1 cellular context compared by ENCODE assay signal in the genomic region with DNA sequence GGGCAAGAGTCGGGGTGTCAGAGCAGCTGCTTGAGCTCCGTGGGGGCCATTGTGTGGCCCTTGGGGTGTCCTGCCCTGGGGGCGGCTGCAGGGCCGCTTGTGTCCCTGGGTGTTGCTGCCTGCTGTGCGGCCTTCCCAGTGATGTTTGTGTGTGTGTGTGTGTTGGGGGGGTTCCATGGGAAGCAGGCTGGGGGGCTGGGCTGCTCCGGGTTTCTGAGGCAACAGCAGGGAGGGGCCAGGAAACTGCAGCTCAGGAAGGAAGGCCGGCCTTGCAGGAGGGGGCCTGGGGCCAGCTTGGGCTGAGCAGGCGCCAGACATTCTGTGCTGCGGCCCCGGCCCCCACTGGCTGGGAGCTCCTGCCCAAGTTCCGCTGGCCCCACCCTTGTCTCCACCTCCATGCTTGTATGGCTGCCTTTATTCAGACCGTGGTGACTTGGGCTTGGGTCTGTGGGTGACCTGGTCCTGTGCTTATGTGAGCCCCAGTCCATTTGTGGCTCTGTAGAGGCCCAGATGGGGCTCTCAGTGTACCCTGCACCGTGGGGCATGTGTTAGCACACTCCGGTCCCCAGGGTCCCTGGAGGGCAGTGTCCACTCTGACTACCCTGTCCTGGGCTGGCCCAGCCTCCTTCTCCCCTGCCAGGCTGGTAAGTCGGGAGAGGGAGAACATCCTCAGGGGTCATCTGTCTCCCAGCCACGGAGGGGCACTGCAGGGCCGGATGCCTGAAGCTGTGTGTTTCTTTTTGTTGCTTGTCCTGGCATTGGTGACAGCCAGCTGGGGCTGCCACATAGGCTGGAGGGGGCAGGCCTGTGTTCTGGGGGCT.
TF ChIP-seq lines count a peak whose summit lies in the region.

No MANE protein-coding gene starts in this region.

TF ChIP-seq in HepG2, 621 proteins besides CTCF, POLR2A, EP300 and RAD21 (continued from another document and continues in another):
- TF ChIP-seq, protein P1, sequence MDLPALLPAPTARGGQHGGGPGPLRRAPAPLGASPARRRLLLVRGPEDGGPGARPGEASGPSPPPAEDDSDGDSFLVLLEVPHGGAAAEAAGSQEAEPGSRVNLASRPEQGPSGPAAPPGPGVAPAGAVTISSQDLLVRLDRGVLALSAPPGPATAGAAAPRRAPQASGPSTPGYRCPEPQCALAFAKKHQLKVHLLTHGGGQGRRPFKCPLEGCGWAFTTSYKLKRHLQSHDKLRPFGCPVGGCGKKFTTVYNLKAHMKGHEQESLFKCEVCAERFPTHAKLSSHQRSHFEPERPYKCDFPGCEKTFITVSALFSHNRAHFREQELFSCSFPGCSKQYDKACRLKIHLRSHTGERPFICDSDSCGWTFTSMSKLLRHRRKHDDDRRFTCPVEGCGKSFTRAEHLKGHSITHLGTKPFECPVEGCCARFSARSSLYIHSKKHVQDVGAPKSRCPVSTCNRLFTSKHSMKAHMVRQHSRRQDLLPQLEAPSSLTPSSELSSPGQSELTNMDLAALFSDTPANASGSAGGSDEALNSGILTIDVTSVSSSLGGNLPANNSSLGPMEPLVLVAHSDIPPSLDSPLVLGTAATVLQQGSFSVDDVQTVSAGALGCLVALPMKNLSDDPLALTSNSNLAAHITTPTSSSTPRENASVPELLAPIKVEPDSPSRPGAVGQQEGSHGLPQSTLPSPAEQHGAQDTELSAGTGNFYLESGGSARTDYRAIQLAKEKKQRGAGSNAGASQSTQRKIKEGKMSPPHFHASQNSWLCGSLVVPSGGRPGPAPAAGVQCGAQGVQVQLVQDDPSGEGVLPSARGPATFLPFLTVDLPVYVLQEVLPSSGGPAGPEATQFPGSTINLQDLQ (CRISPR knock-in tag; IDR thresholded peaks at IDR 0.05), result no peak
- TF ChIP-seq ZNF205 (CRISPR knock-in tag; IDR thresholded peaks at IDR 0.05), result peak; percentile 88
- TF ChIP-seq DMAP1 (CRISPR knock-in tag; IDR thresholded peaks at IDR 0.05), result peak; percentile 89
- no peak for TF ChIP-seq ZNF225 (CRISPR knock-in tag; IDR thresholded peaks at IDR 0.05)
- no peak for TF ChIP-seq HOXA9 (CRISPR knock-in tag; IDR thresholded peaks at IDR 0.05; ENCODE audit: borderline replicate concordance)
- 0 out of 2 replicates have a peak, but pooled peaks have one; percentile 54 for TF ChIP-seq ZNF775 (CRISPR knock-in tag; IDR thresholded peaks at IDR 0.05; ENCODE audit: borderline replicate concordance)
- TF ChIP-seq, protein P2, sequence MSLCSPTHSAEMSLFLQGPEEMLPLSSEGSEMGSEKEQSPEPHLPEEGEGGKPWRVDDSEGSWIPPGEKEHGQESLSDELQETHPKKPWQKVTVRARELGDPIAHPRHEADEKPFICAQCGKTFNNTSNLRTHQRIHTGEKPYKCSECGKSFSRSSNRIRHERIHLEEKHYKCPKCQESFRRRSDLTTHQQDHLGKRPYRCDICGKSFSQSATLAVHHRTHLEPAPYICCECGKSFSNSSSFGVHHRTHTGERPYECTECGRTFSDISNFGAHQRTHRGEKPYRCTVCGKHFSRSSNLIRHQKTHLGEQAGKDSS (CRISPR knock-in tag; IDR thresholded peaks at IDR 0.05; ENCODE audit: borderline replicate concordance, low read depth), result peak; percentile 84; the same call in 1 of the 2 replicates
- peak; percentile 82 for TF ChIP-seq ERF (CRISPR knock-in tag; IDR thresholded peaks at IDR 0.05)
- peak; percentile 29; the same call in 1 of the 2 replicates for TF ChIP-seq ZNF468 (CRISPR knock-in tag; IDR thresholded peaks at IDR 0.05)
- TF ChIP-seq ZNF160 (CRISPR knock-in tag; IDR thresholded peaks at IDR 0.05), result peak; percentile 74; the same call in 1 of the 2 replicates
- TF ChIP-seq YEATS4 (CRISPR knock-in tag; IDR thresholded peaks at IDR 0.05; ENCODE audit: borderline replicate concordance), result peak; percentile 82
- no peak for TF ChIP-seq DPF2 (CRISPR knock-in tag; IDR thresholded peaks at IDR 0.05; ENCODE audit: borderline replicate concordance, low read depth)
- no peak for TF ChIP-seq JUNB (CRISPR knock-in tag; IDR thresholded peaks at IDR 0.05; ENCODE audit: borderline replicate concordance)
- no peak for TF ChIP-seq ZNF446 (CRISPR knock-in tag; IDR thresholded peaks at IDR 0.05)
- no peak for TF ChIP-seq TBX3 (IDR thresholded peaks at IDR 0.05; ENCODE audit: borderline replicate concordance)
- TF ChIP-seq, protein P3, sequence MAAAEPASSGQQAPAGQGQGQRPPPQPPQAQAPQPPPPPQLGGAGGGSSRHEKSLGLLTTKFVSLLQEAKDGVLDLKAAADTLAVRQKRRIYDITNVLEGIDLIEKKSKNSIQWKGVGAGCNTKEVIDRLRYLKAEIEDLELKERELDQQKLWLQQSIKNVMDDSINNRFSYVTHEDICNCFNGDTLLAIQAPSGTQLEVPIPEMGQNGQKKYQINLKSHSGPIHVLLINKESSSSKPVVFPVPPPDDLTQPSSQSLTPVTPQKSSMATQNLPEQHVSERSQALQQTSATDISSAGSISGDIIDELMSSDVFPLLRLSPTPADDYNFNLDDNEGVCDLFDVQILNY (CRISPR knock-in tag; conservative IDR thresholded peaks at IDR 0.05), result no peak
- peak; percentile 94 for TF ChIP-seq MTF2 (CRISPR knock-in tag; IDR thresholded peaks at IDR 0.05; ENCODE audit: borderline replicate concordance)
- no peak for TF ChIP-seq DNMT1 (CRISPR knock-in tag; IDR thresholded peaks at IDR 0.05)
- 0 out of 2 replicates have a peak, but pooled peaks have one; percentile 75 for TF ChIP-seq ATRX (CRISPR knock-in tag; IDR thresholded peaks at IDR 0.05; ENCODE audit: borderline replicate concordance)
- peak; percentile 76 for TF ChIP-seq TBX2 (CRISPR knock-in tag; IDR thresholded peaks at IDR 0.05; ENCODE audit: borderline replicate concordance)
- no peak for TF ChIP-seq PHB2 (IDR thresholded peaks at IDR 0.05; ENCODE audit: partially characterized antibody)
- TF ChIP-seq HMGA1 (CRISPR knock-in tag; conservative IDR thresholded peaks at IDR 0.05), result no peak
- peak; percentile 95 for TF ChIP-seq TAF1 (CRISPR knock-in tag; IDR thresholded peaks at IDR 0.05)
- peak; percentile 61 for TF ChIP-seq HNRNPLL (IDR thresholded peaks at IDR 0.05; ENCODE audit: low read depth, low read length, poor library complexity, severe bottlenecking)
- TF ChIP-seq ZBTB3 (CRISPR knock-in tag; IDR thresholded peaks at IDR 0.05; ENCODE audit: borderline replicate concordance, low read depth), result no peak
- no peak for TF ChIP-seq PAF1 (CRISPR knock-in tag; IDR thresholded peaks at IDR 0.05)
- TF ChIP-seq ZNF891 (CRISPR knock-in tag; IDR thresholded peaks at IDR 0.05), result peak; percentile 62; the same call in 1 of the 2 replicates
- no peak for TF ChIP-seq ZFYVE20 (CRISPR knock-in tag; IDR thresholded peaks at IDR 0.05; ENCODE audit: borderline replicate concordance, low read depth)
- peak; percentile 81 for TF ChIP-seq TEAD3 (CRISPR knock-in tag; optimal IDR thresholded peaks at IDR 0.05; ENCODE audit: borderline replicate concordance)
- peak; percentile 74 for TF ChIP-seq RBFOX2 (IDR thresholded peaks at IDR 0.05; ENCODE audit: low read depth, low read length)
- TF ChIP-seq, protein P4, sequence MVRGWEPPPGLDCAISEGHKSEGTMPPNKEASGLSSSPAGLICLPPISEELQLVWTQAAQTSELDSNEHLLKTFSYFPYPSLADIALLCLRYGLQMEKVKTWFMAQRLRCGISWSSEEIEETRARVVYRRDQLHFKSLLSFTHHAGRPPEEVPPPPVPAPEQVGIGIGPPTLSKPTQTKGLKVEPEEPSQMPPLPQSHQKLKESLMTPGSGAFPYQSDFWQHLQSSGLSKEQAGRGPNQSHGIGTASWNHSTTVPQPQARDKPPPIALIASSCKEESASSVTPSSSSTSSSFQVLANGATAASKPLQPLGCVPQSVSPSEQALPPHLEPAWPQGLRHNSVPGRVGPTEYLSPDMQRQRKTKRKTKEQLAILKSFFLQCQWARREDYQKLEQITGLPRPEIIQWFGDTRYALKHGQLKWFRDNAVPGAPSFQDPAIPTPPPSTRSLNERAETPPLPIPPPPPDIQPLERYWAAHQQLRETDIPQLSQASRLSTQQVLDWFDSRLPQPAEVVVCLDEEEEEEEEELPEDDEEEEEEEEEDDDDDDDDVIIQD (CRISPR knock-in tag; IDR thresholded peaks at IDR 0.05; ENCODE audit: low read depth), result peak; percentile 70
- TF ChIP-seq, protein P5, sequence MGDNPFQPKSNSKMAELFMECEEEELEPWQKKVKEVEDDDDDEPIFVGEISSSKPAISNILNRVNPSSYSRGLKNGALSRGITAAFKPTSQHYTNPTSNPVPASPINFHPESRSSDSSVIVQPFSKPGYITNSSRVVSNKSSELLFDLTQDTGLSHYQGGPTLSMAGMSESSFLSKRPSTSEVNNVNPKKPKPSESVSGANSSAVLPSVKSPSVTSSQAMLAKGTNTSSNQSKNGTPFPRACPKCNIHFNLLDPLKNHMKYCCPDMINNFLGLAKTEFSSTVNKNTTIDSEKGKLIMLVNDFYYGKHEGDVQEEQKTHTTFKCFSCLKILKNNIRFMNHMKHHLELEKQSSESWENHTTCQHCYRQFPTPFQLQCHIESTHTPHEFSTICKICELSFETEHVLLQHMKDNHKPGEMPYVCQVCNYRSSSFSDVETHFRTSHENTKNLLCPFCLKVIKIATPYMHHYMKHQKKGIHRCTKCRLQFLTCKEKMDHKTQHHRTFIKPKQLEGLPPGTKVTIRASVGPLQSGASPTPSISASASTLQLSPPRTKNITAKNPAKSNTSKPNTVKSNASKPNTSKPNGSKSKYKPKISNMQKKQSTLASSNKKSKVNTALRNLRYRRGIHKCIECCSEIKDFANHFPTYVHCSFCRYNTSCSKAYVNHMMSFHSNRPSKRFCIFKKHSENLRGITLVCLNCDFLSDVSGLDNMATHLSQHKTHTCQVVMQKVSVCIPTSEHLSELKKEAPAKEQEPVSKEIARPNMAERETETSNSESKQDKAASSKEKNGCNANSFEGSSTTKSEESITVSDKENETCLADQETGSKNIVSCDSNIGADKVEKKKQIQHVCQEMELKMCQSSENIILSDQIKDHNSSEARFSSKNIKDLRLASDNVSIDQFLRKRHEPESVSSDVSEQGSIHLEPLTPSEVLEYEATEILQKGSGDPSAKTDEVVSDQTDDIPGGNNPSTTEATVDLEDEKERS (CRISPR knock-in tag; IDR thresholded peaks at IDR 0.05), result peak; percentile 59; the same call in 1 of the 2 replicates
- TF ChIP-seq, protein P6, sequence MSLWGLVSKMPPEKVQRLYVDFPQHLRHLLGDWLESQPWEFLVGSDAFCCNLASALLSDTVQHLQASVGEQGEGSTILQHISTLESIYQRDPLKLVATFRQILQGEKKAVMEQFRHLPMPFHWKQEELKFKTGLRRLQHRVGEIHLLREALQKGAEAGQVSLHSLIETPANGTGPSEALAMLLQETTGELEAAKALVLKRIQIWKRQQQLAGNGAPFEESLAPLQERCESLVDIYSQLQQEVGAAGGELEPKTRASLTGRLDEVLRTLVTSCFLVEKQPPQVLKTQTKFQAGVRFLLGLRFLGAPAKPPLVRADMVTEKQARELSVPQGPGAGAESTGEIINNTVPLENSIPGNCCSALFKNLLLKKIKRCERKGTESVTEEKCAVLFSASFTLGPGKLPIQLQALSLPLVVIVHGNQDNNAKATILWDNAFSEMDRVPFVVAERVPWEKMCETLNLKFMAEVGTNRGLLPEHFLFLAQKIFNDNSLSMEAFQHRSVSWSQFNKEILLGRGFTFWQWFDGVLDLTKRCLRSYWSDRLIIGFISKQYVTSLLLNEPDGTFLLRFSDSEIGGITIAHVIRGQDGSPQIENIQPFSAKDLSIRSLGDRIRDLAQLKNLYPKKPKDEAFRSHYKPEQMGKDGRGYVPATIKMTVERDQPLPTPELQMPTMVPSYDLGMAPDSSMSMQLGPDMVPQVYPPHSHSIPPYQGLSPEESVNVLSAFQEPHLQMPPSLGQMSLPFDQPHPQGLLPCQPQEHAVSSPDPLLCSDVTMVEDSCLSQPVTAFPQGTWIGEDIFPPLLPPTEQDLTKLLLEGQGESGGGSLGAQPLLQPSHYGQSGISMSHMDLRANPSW (CRISPR knock-in tag; IDR thresholded peaks at IDR 0.05; ENCODE audit: borderline replicate concordance), result 0 out of 2 replicates have a peak, but pooled peaks have one; percentile 12
- peak; percentile 81 for TF ChIP-seq MEIS2 (CRISPR knock-in tag; IDR thresholded peaks at IDR 0.05)
- TF ChIP-seq, protein P7, sequence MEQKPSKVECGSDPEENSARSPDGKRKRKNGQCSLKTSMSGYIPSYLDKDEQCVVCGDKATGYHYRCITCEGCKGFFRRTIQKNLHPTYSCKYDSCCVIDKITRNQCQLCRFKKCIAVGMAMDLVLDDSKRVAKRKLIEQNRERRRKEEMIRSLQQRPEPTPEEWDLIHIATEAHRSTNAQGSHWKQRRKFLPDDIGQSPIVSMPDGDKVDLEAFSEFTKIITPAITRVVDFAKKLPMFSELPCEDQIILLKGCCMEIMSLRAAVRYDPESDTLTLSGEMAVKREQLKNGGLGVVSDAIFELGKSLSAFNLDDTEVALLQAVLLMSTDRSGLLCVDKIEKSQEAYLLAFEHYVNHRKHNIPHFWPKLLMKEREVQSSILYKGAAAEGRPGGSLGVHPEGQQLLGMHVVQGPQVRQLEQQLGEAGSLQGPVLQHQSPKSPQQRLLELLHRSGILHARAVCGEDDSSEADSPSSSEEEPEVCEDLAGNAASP (CRISPR knock-in tag; IDR thresholded peaks at IDR 0.05; ENCODE audit: borderline replicate concordance), result peak; percentile 72; the same call in 1 of the 2 replicates
- TF ChIP-seq MIER3 (CRISPR knock-in tag; IDR thresholded peaks at IDR 0.05; ENCODE audit: borderline replicate concordance), result 0 out of 2 replicates have a peak, but pooled peaks have one; percentile 17
- no peak for TF ChIP-seq ZSCAN5A (CRISPR knock-in tag; IDR thresholded peaks at IDR 0.05; ENCODE audit: borderline replicate concordance)
- no peak for TF ChIP-seq MTF1 (CRISPR knock-in tag; IDR thresholded peaks at IDR 0.05)
- peak; percentile 36; the same call in 1 of the 2 replicates for TF ChIP-seq ONECUT2 (CRISPR knock-in tag; IDR thresholded peaks at IDR 0.05)
- TF ChIP-seq HDAC2 (CRISPR knock-in tag; IDR thresholded peaks at IDR 0.05), result peak; percentile 85
- TF ChIP-seq SMC3 (IDR thresholded peaks at IDR 0.05; ENCODE audit: low read length), result peak; percentile 66
- TF ChIP-seq HDAC1 (CRISPR knock-in tag; IDR thresholded peaks at IDR 0.05), result peak; percentile 88
- peak; percentile 77; the same call in 1 of the 2 replicates for TF ChIP-seq ZNF350 (CRISPR knock-in tag; IDR thresholded peaks at IDR 0.05; ENCODE audit: borderline replicate concordance, low read depth)
- peak in 1 of 2 experiments; percentile 59; a peak in 2 of 4 replicates for TF ChIP-seq NR2F1 (CRISPR knock-in tag; IDR thresholded peaks at IDR 0.05)
- 0 out of 2 replicates have a peak, but pooled peaks have one; percentile 42 for TF ChIP-seq SRY (CRISPR knock-in tag; IDR thresholded peaks at IDR 0.05)
- TF ChIP-seq ESRRA (CRISPR knock-in tag; IDR thresholded peaks at IDR 0.05; ENCODE audit: low read depth), result no peak
- no peak; the same call in 1 of the 2 replicates for TF ChIP-seq GATA4 (IDR thresholded peaks at IDR 0.05; ENCODE audit: borderline replicate concordance, low read depth)
- no peak for TF ChIP-seq SP1 (IDR thresholded peaks at IDR 0.05)
- peak; percentile 40; the same call in 1 of the 2 replicates for TF ChIP-seq SP1 (CRISPR knock-in tag; IDR thresholded peaks at IDR 0.05)
- 0 out of 2 replicates have a peak, but pooled peaks have one; percentile 10 for TF ChIP-seq ZNF747 (CRISPR knock-in tag; IDR thresholded peaks at IDR 0.05; ENCODE audit: borderline replicate concordance)
- no peak for TF ChIP-seq CCDC6 (CRISPR knock-in tag; IDR thresholded peaks at IDR 0.05)
